ENCODE assay signal across 11 cellular contexts in genomic region chr5:14588758-14589543, GRCh38. TPM values are rescaled to one million over a fixed set of nuclear protein-coding genes. Genes with fewer than 3 reads are reported as not detected.
DNase-seq lines count a peak whose midpoint lies in the region; ATAC-seq, FAIRE-seq and TF ChIP-seq lines count a peak whose summit lies in the region.
"Had no signal": no experiment of that assay in that cellular context is flagged by ENCODE, and none has a peak within 500 bp of the region (broad histone marks: within the 10 kb centered on the region; RNA-seq: fewer than 3 reads in every experiment).

No MANE protein-coding gene starts in this region.

- H3K36me3 ChIP-seq in Caco-2 (ENCODE audit: control insufficient read depth, insufficient read depth, low read length) (no peaks in the 10 kb centered on the region), GM12878 (ENCODE audit: control insufficient read depth in 2 of 2, insufficient read depth in 2 of 2, low read length in 1 of 2) (no peaks in the 10 kb centered on the region)

- no peak for DNase-seq in Caco-2
- DNase-seq in NCI-H2029 treated with DMSO at 0.1 percent for 48 hours (lab: John Stamatoyannopoulos, UW) = peak; percentile 85
- no peak for DNase-seq in GM12878 (ENCODE audit: low read depth, low spot score)
- no peak for DNase-seq in natural killer cell treated with Interleukin-12 subunit alpha and Interleukin-12 subunit beta and Interleukin-15 and Interleukin-18, amount 100 ng/mL, for 72 hours (ENCODE audit: low spot score)
- DNase-seq in foreskin melanocyte = no peak
- no peak for DNase-seq in GM19238 (ENCODE audit: insufficient read length, low spot score)
- DNase-seq: anterior cingulate cortex, dorsolateral prefrontal cortex, NCI-H446, right cardiac atrium had no signal

- no peaks in the 10 kb centered on the region for H3K27me3 Mint-ChIP-seq in Caco-2 (ENCODE audit: insufficient read depth, unreplicated experiment)
- H3K27me3 Mint-ChIP-seq in natural killer cell treated with Interleukin-12 subunit alpha and Interleukin-12 subunit beta and Interleukin-15 and Interleukin-18, amount 100 ng/mL, for 72 hours = no peaks in the 10 kb centered on the region

- H3K9me3 ChIP-seq in Caco-2 (no peaks in the 10 kb centered on the region), GM12878 (replicated peaks; ENCODE audit: control insufficient read depth, insufficient read depth, low read length) (no peaks in the 10 kb centered on the region)

- TF ChIP-seq RAD21 in GM12878 (IDR thresholded peaks at IDR 0.05; ENCODE audit: insufficient read depth, low read depth, low read length) = no peak

- H4K20me1 ChIP-seq in GM12878 (ENCODE audit: control insufficient read depth, insufficient read depth) = no peaks in the 10 kb centered on the region

- no peak for FAIRE-seq in GM12878 (lab: Jason Lieb, UNC)

- H3K27ac Mint-ChIP-seq in Caco-2 (ENCODE audit: unreplicated experiment) = no peak overlapping the region
- peak overlapping the region in 1 of 2 donors; percentile 9 for H3K27ac Mint-ChIP-seq in natural killer cell treated with Interleukin-12 subunit alpha and Interleukin-12 subunit beta and Interleukin-15 and Interleukin-18, amount 100 ng/mL, for 72 hours

- no peak for TF ChIP-seq EP300 in GM12878 (IDR thresholded peaks at IDR 0.05; ENCODE audit: borderline replicate concordance in 1 of 2, control insufficient read depth in 1 of 2, low read depth in 2 of 2, low read length in 2 of 2)

- H3K4me1 ChIP-seq in Caco-2 = no peaks in the 10 kb centered on the region
- peaks cover 26% of the 10 kb centered on the region for H3K4me1 ChIP-seq in GM12878 (ENCODE audit: control insufficient read depth, insufficient read depth, low read length)

- ATAC-seq in GM12878 (no peak), HG02588 (IDR thresholded peaks at IDR 0.05; ENCODE audit: unreplicated experiment) (no peak)
- ATAC-seq in natural killer cell treated with Interleukin-12 subunit alpha and Interleukin-12 subunit beta and Interleukin-15 and Interleukin-18, amount 100 ng/mL, for 72 hours = peak in 1 of 2 donors; percentile 53

- no peaks in the 10 kb centered on the region for H3K9me3 Mint-ChIP-seq in Caco-2 (ENCODE audit: unreplicated experiment)
- H3K9me3 Mint-ChIP-seq in natural killer cell treated with Interleukin-12 subunit alpha and Interleukin-12 subunit beta and Interleukin-15 and Interleukin-18, amount 100 ng/mL, for 72 hours = no peaks in the 10 kb centered on the region

- H3K79me2 ChIP-seq in GM12878 (ENCODE audit: control insufficient read depth, insufficient read depth, low read length) = no peaks in the 10 kb centered on the region

- BruUV-seq in Caco-2 (replicated peaks; lab: Mats Ljungman, UMichigan) (no TSS peak), GM12878 (replicated peaks; lab: Mats Ljungman, UMichigan) (no TSS peak)

- H3K4me2 ChIP-seq in GM12878 (ENCODE audit: control insufficient read depth, insufficient read depth) = peak overlapping the region; percentile 20; the same call in 1 of the 2 replicates

- no peak for TF ChIP-seq POLR2A in GM12878 (IDR thresholded peaks at IDR 0.05; ENCODE audit: low read depth, low read length)

- intact Hi-C loops in Caco-2 (cut with micrococcal nuclease; ENCODE audit: unreplicated experiment) = no loop called here
- intact Hi-C loops in GM12878 (cut with micrococcal nuclease; ENCODE audit: unreplicated experiment) = no loop called here

- 72% methylated on average over 10 of the region's 10 CpGs for WGBS in GM12878 (ENCODE audit: insufficient coverage, insufficient replicate concordance, low lambda C conversion rate, missing lambda C conversion rate)

- no peak overlapping the region for H3K27ac ChIP-seq in GM12878 (ENCODE audit: control insufficient read depth, insufficient read depth)

- no peak overlapping the region for H3K4me3 ChIP-seq in Caco-2 (ENCODE audit: low read depth, low read length)
- no peak overlapping the region for H3K4me3 ChIP-seq in GM12878
- H3K4me3 ChIP-seq: dorsolateral prefrontal cortex had no signal

- peaks cover 7% of the 10 kb centered on the region for H3K4me1 Mint-ChIP-seq in Caco-2 (ENCODE audit: low read depth, unreplicated experiment)
- H3K4me1 Mint-ChIP-seq in natural killer cell treated with Interleukin-12 subunit alpha and Interleukin-12 subunit beta and Interleukin-15 and Interleukin-18, amount 100 ng/mL, for 72 hours (ENCODE audit: low read depth in 2 of 2) = peaks cover 65 to 69% of the 10 kb centered on the region in 2 donors

- TF ChIP-seq CTCF in Caco-2 (IDR thresholded peaks at IDR 0.05; ENCODE audit: insufficient read depth in 1 of 2, low read depth in 1 of 2, low read length in 1 of 2, severe bottlenecking in 1 of 2, unreplicated experiment in 1 of 2) = no peak
- TF ChIP-seq CTCF in GM12878 (IDR thresholded peaks at IDR 0.05 in 2 of 3, conservative IDR thresholded peaks at IDR 0.05 in 1 of 3; ENCODE audit: control insufficient read depth in 2 of 3, extremely low read depth in 1 of 3, insufficient read depth in 1 of 3, low read depth in 3 of 3, low read length in 3 of 3) = no peak

- SMC1A ChIA-PET in GM12878 (lab: Charles Lee; ENCODE audit: uncharacterized antibody, unreplicated experiment) = interaction anchor here (0.6 to 0.7 kb wide), 2 partner anchors 18 to 113 kb away, joined by 3 read pairs; no protein-coding TSS in a partner anchor

- CTCF ChIA-PET in Caco-2 (lab: Charles Lee) = no interaction called here
- CTCF ChIA-PET in GM12878 (lab: Yijun Ruan, JAX) = no interaction called here

- RAD21 ChIA-PET in GM12878 (lab: Charles Lee; ENCODE audit: unreplicated experiment) = no interaction called here

- peak overlapping the region; percentile 12 for H3K4me3 Mint-ChIP-seq in Caco-2 (ENCODE audit: unreplicated experiment)
- H3K4me3 Mint-ChIP-seq in natural killer cell treated with Interleukin-12 subunit alpha and Interleukin-12 subunit beta and Interleukin-15 and Interleukin-18, amount 100 ng/mL, for 72 hours = peak overlapping the region; percentile 1

- in situ Hi-C loops in GM12878 (cut with MboI) = no loop called here

- no peaks in the 10 kb centered on the region for H3K36me3 Mint-ChIP-seq in Caco-2 (ENCODE audit: insufficient read depth, unreplicated experiment)
- no peaks in the 10 kb centered on the region for H3K36me3 Mint-ChIP-seq in natural killer cell treated with Interleukin-12 subunit alpha and Interleukin-12 subunit beta and Interleukin-15 and Interleukin-18, amount 100 ng/mL, for 72 hours

- POLR2A ChIA-PET in Caco-2 (lab: Charles Lee) (no interaction called here), GM12878 (lab: Charles Lee) (interaction anchor here (0.6 kb wide), 1 partner anchor 68 kb away, joined by 4 read pairs; no protein-coding TSS in a partner anchor)

- H3K27me3 ChIP-seq in Caco-2 (replicated peaks; ENCODE audit: control insufficient read depth, insufficient read depth, low read length) (no peaks in the 10 kb centered on the region), GM12878 (replicated peaks in 1 of 2; ENCODE audit: control insufficient read depth in 2 of 2, insufficient read depth in 2 of 2, low read length in 1 of 2) (no peaks in the 10 kb centered on the region)

- no peak overlapping the region for H3K9ac ChIP-seq in GM12878 (ENCODE audit: control insufficient read depth, insufficient read depth, low read length)

- H2AFZ ChIP-seq in GM12878 (ENCODE audit: control insufficient read depth, low read depth, low read length) = no peak overlapping the region

TF ChIP-seq in GM12878, 131 proteins besides CTCF, POLR2A, EP300 and RAD21 (continues in another document):
- TF ChIP-seq CBX3 (IDR thresholded peaks at IDR 0.05; ENCODE audit: borderline replicate concordance, low read depth) (no peak), GABPA (IDR thresholded peaks at IDR 0.05; ENCODE audit: low read depth) (no peak), ZBED1 (IDR thresholded peaks at IDR 0.05; ENCODE audit: borderline replicate concordance) (no peak), RCOR1 (conservative IDR thresholded peaks at IDR 0.05; ENCODE audit: low read depth, low read length) (no peak), ETV6 (conservative IDR thresholded peaks at IDR 0.05 in 1 of 2, IDR thresholded peaks at IDR 0.05 in 1 of 2; ENCODE audit: borderline replicate concordance in 1 of 2, low read depth in 1 of 2) (no peak), CHD2 (IDR thresholded peaks at IDR 0.05; ENCODE audit: borderline replicate concordance, low read depth, low read length) (no peak), CEBPB (IDR thresholded peaks at IDR 0.05; ENCODE audit: borderline replicate concordance in 1 of 2, low read depth in 2 of 2, low read length in 2 of 2) (no peak), POLR2AphosphoS2 (IDR thresholded peaks at IDR 0.05; ENCODE audit: low read depth, low read length) (no peak), ATF7 (IDR thresholded peaks at IDR 0.05; ENCODE audit: low read depth) (no peak), HCFC1 (IDR thresholded peaks at IDR 0.05; ENCODE audit: low read length) (no peak), SMC3 (IDR thresholded peaks at IDR 0.05; ENCODE audit: borderline replicate concordance, low read length) (no peak), MYC (IDR thresholded peaks at IDR 0.05; ENCODE audit: insufficient read depth, insufficient read length, insufficient replicate concordance, low read length, severe bottlenecking) (no peak), PAX8 (IDR thresholded peaks at IDR 0.05) (no peak), MTA2 (IDR thresholded peaks at IDR 0.05; ENCODE audit: low read depth) (no peak), POLR2AphosphoS5 (IDR thresholded peaks at IDR 0.05; ENCODE audit: low read length) (no peak)

RNA-seq across cellular contexts. Expression of gene OTULINL, which starts 7.4 kb away (rescaled TPM):
- total RNA-seq in Caco-2 (2022) (16.3 and 18.3 TPM in 2 replicates), GM12878 (2014; rRNA removed) (1.7 and 1.8 TPM in 2 replicates), GM12878 (2014; rRNA removed; fragmentation: Illumina TruSeq; extraction: Trizol) (2.1 and 2.3 TPM in 2 replicates), GM12878 (2021) (3.1 and 4.7 TPM in 2 replicates)
- total RNA-seq in GM12878 (2013; cell fraction: nucleolus; rRNA removed) = 0.32 and 0.46 TPM in 2 replicates
- polyA plus RNA-seq in GM12878 (2011; ENCODE audit: low read depth) = 1.2 TPM
- polyA plus RNA-seq in GM12878 (2011; rRNA removed) (0.60 and 0.94 TPM in 2 replicates), GM12878 (2014; fragmentation: Illumina TruSeq; extraction: Trizol) (1.8 and 4.5 TPM in 2 replicates), GM12878 (2014; fragmentation: Nextera tagmentation; extraction: Ambion mirVana) (1 to 10 TPM in 1 of 2 experiments, under 1 TPM in 1; 0.79 to 1.3 TPM), GM12878 (2014; rRNA removed) (1.7 and 1.9 TPM in 2 replicates), GM12878 (2016; fragmentation: Nextera tagmentation; extraction: Ambion mirVana) (1 to 10 TPM; 3.6 to 4.0 TPM)
- polyA plus RNA-seq in GM12878 (2011; cell fraction: cytosol; rRNA removed) = 0.19 and 0.27 TPM in 2 replicates
- 0.12 and 0.28 TPM in 2 replicates for polyA plus RNA-seq in GM12878 (2011; cell fraction: nucleus; rRNA removed)
- polyA plus RNA-seq in GM12878 (2012) = 1.4 TPM in 2 replicates
- 0.15 and 0.22 TPM in 2 replicates for polyA minus RNA-seq in GM12878 (2011; rRNA and poly(A)+ RNA removed)
- 0.83 TPM in 1 of 2 replicates, not detected in the other for polyA minus RNA-seq in GM12878 (2011; cell fraction: cytosol; rRNA and poly(A)+ RNA removed)
- 0.10 and 0.24 TPM in 2 replicates for polyA minus RNA-seq in GM12878 (2011; cell fraction: nucleus; rRNA and poly(A)+ RNA removed)
- total RNA-seq in natural killer cell treated with Interleukin-12 subunit alpha and Interleukin-12 subunit beta and Interleukin-15 and Interleukin-18, amount 100 ng/mL, for 72 hours = 10 to 100 TPM; 10.7 to 14.6 TPM
